ENCODE assay signal across 11 cellular contexts in the genomic region with DNA sequence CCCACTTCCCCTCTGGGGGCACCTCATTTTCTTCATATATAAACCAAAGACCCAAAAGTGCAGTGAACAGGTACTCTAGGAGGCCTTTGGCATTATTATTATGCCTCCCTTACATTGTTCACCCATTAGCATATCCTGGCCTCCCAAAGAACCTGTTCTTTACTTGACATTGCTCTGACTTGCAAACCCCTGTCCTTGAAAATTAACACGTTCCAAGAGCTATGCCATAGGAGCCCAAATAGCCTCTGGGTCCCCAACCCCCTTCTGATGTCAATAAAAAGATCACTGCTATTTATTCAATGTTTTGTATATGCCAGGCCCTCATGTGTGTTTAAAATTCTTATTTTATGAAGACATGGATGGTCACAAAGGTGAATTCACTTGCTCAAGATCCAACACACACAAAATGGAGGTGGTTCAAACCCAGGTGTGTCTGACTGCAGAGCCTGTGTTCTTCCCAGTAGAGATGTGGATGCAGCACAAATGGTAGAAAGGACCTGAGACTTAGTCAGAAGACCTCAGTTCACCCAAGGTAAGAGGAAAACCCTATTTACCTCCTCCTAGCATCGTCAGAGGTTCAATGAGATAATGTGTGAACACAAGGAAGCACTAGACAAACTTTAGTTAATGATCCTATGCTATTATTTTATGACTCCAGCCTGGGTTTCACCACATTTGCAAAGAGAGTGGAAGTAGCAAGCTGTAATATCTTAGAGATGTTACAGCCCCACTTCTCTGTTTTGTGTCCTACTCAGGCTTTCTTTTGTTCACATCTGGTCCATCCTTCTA. TPM values are rescaled to one million over a fixed set of nuclear protein-coding genes. Genes with fewer than 3 reads are reported as not detected.
A peak's percentile ranks its signal among the peaks of the same experiment; 100 is the strongest.
DNase-seq lines count a peak whose midpoint lies in the region; ATAC-seq, FAIRE-seq and TF ChIP-seq lines count a peak whose summit lies in the region.
"Had no signal": no experiment of that assay in that cellular context is flagged by ENCODE, and none has a peak within 500 bp of the region (broad histone marks: within the 10 kb centered on the region; RNA-seq: fewer than 3 reads in every experiment).

No MANE protein-coding gene starts in this region.

- H3K27me3 ChIP-seq in HUES6 (ENCODE audit: control insufficient read depth, insufficient read depth, low read length) (no peaks in the 10 kb centered on the region), GM12878 (replicated peaks in 1 of 2; ENCODE audit: control insufficient read depth in 2 of 2, insufficient read depth in 2 of 2, low read length in 1 of 2) (no peaks in the 10 kb centered on the region), osteoblast (ENCODE audit: insufficient read depth, low read length) (no peaks in the 10 kb centered on the region), MG63 (no peaks in the 10 kb centered on the region)

- no TSS peak for BruUV-seq in Calu3 (replicated peaks; lab: Mats Ljungman, UMichigan)
- BruUV-seq in GM12878 (replicated peaks; lab: Mats Ljungman, UMichigan) = TSS peak; percentile 15

- no peak for DNase-seq in Calu3
- DNase-seq in GM12878 (ENCODE audit: low read depth, low spot score) = no peak
- DNase-seq in osteoblast (ENCODE audit: insufficient read length, low spot score, missing footprints) = no peak
- DNase-seq in MG63 = no peak
- no peak for DNase-seq in DMS 273 treated with DMSO at 0.1 percent for 48 hours (lab: John Stamatoyannopoulos, UW)
- DNase-seq in NCI-H2171 treated with DMSO at 0.1 percent for 48 hours (lab: John Stamatoyannopoulos, UW) = no peak
- DNase-seq: caudate nucleus, left ventricle myocardium superior, right cardiac atrium had no signal

- H3K9ac ChIP-seq in HUES6 (ENCODE audit: low read length) = no peak overlapping the region
- no peak overlapping the region; the same call in 1 of the 2 replicates for H3K9ac ChIP-seq in GM12878 (ENCODE audit: control insufficient read depth, insufficient read depth, low read length)

- peaks cover 81% of the 10 kb centered on the region for H3K4me1 Mint-ChIP-seq in Calu3 (ENCODE audit: low read depth, unreplicated experiment)

- H3K4me2 ChIP-seq in GM12878 (ENCODE audit: control insufficient read depth, insufficient read depth) = peak overlapping the region; percentile 92
- H3K4me2 ChIP-seq in osteoblast (ENCODE audit: insufficient read depth, low read length) = no peak overlapping the region

- no peak for ATAC-seq in GM12878
- ATAC-seq in HG02852 (IDR thresholded peaks at IDR 0.05; ENCODE audit: unreplicated experiment) = no peak
- ATAC-seq: left ventricle myocardium superior, right cardiac atrium had no signal

- in situ Hi-C loops in GM12878 (cut with MboI) = no loop called here

- peaks cover 98% of the 10 kb centered on the region for H3K36me3 Mint-ChIP-seq in Calu3 (ENCODE audit: insufficient read depth, unreplicated experiment)

- peak overlapping the region; percentile 40 for H3K27ac Mint-ChIP-seq in Calu3 (ENCODE audit: unreplicated experiment)

- 0 out of 2 replicates have a peak overlapping the region, but pooled peaks have one; percentile 2 for H3K27ac ChIP-seq in HUES6 (ENCODE audit: low read depth, low read length)
- peak overlapping the region; percentile 84 for H3K27ac ChIP-seq in GM12878 (ENCODE audit: control insufficient read depth, insufficient read depth)
- H3K27ac ChIP-seq in osteoblast (ENCODE audit: low read depth, low read length) = peak overlapping the region; percentile 7

- H2AFZ ChIP-seq in GM12878 (ENCODE audit: control insufficient read depth, low read depth, low read length) (peak overlapping the region; percentile 62), osteoblast (ENCODE audit: low read length) (no peak overlapping the region)

- H3K9me3 Mint-ChIP-seq in Calu3 (ENCODE audit: low read depth, unreplicated experiment) = no peaks in the 10 kb centered on the region

- SMC1A ChIA-PET in GM12878 (lab: Charles Lee; ENCODE audit: uncharacterized antibody, unreplicated experiment) = interaction anchor here (0.9 to 5.9 kb wide), 13 partner anchors 9 to 34 kb away, joined by 3 to 146 read pairs (median 7); a partner anchor contains a TSS

- RAD21 ChIA-PET in GM12878 (lab: Charles Lee; ENCODE audit: unreplicated experiment) = interaction anchor here (0.8 to 4.5 kb wide), 9 partner anchors 8 to 37 kb away, joined by 3 to 63 read pairs (median 21); a partner anchor contains a TSS

- H3K79me2 ChIP-seq in GM12878 (ENCODE audit: control insufficient read depth, insufficient read depth, low read length) = peaks cover 36% of the 10 kb centered on the region
- H3K79me2 ChIP-seq in osteoblast (ENCODE audit: insufficient read depth, low read length) = peaks cover 93% of the 10 kb centered on the region

- H3K9me3 ChIP-seq in HUES6 (ENCODE audit: control insufficient read depth, insufficient read depth, low read depth, low read length) (no peaks in the 10 kb centered on the region), GM12878 (replicated peaks; ENCODE audit: control insufficient read depth, insufficient read depth, low read length) (no peaks in the 10 kb centered on the region), osteoblast (ENCODE audit: low read depth, low read length) (no peaks in the 10 kb centered on the region), MG63 (no peaks in the 10 kb centered on the region)

- TF ChIP-seq EP300 in GM12878 (IDR thresholded peaks at IDR 0.05; ENCODE audit: borderline replicate concordance in 1 of 2, control insufficient read depth in 1 of 2, low read depth in 2 of 2, low read length in 2 of 2) = no peak

- TF ChIP-seq RAD21 in GM12878 (IDR thresholded peaks at IDR 0.05; ENCODE audit: insufficient read depth, low read depth, low read length) = no peak

- TF ChIP-seq CTCF in Calu3 (IDR thresholded peaks at IDR 0.05; ENCODE audit: unreplicated experiment) = no peak
- TF ChIP-seq CTCF in GM12878 (IDR thresholded peaks at IDR 0.05 in 2 of 3, conservative IDR thresholded peaks at IDR 0.05 in 1 of 3; ENCODE audit: control insufficient read depth in 2 of 3, extremely low read depth in 1 of 3, insufficient read depth in 1 of 3, low read depth in 3 of 3, low read length in 3 of 3) = no peak
- no peak for TF ChIP-seq CTCF in osteoblast (IDR thresholded peaks at IDR 0.05; ENCODE audit: extremely low read depth, low read depth, low read length)

- no peaks in the 10 kb centered on the region for H3K27me3 Mint-ChIP-seq in Calu3 (ENCODE audit: unreplicated experiment)

- H3K4me3 ChIP-seq in HUES6 (ENCODE audit: low read depth, low read length) = no peak overlapping the region
- H3K4me3 ChIP-seq in GM12878 = no peak overlapping the region; the same call in 1 of the 2 replicates
- H3K4me3 ChIP-seq in osteoblast (ENCODE audit: insufficient read depth, low read length) = no peak overlapping the region
- H3K4me3 ChIP-seq in MG63 = no peak overlapping the region

- no peak overlapping the region for H3K4me3 Mint-ChIP-seq in Calu3 (ENCODE audit: low read depth, unreplicated experiment)

- CTCF ChIA-PET in Calu3 (lab: Charles Lee) = interaction anchor here (0.6 to 1.9 kb wide), 3 partner anchors 27 to 50 kb away, joined by 3 to 6 read pairs (median 4); no protein-coding TSS in a partner anchor
- CTCF ChIA-PET in GM12878 (lab: Yijun Ruan, JAX) = interaction anchor here (0.8 to 7.8 kb wide), 9 partner anchors 7 to 74 kb away, joined by 3 to 141 read pairs (median 9); a partner anchor contains a TSS

- intact Hi-C loops in Calu3 (cut with micrococcal nuclease; ENCODE audit: unreplicated experiment) (no loop called here), GM12878 (cut with micrococcal nuclease; ENCODE audit: unreplicated experiment) (loop anchor here (2.0 kb wide), 1 partner anchor 37 kb away; a partner anchor contains a TSS)

- H4K20me1 ChIP-seq in GM12878 (ENCODE audit: control insufficient read depth, insufficient read depth) = no peaks in the 10 kb centered on the region
- peaks cover 19% of the 10 kb centered on the region for H4K20me1 ChIP-seq in osteoblast (ENCODE audit: insufficient read depth, low read length)

- whole genome bisulfite sequencing in GM12878 (ENCODE audit: insufficient coverage, insufficient replicate concordance, low lambda C conversion rate, missing lambda C conversion rate) = 34% methylated on average over 2 of the region's 2 CpGs

- TF ChIP-seq POLR2A in GM12878 (IDR thresholded peaks at IDR 0.05; ENCODE audit: low read depth, low read length) = no peak

- FAIRE-seq in GM12878 (lab: Jason Lieb, UNC) = no peak

- POLR2A ChIA-PET in GM12878 (lab: Charles Lee) = interaction anchor here (0.6 to 3.3 kb wide), 11 partner anchors 7 to 112 kb away, joined by 3 to 36 read pairs (median 5); no protein-coding TSS in a partner anchor

- H3K36me3 ChIP-seq in HUES6 (ENCODE audit: control insufficient read depth, insufficient read depth, low read length) = peaks cover 24% of the 10 kb centered on the region
- H3K36me3 ChIP-seq in GM12878 (ENCODE audit: control insufficient read depth in 2 of 2, insufficient read depth in 2 of 2, low read length in 1 of 2) = peaks cover 5 to 19% of the 10 kb centered on the region in 2 experiments; a peak in 3 of 4 replicates
- peaks cover 47% of the 10 kb centered on the region for H3K36me3 ChIP-seq in osteoblast (ENCODE audit: insufficient read depth, low read length)
- peaks cover 14% of the 10 kb centered on the region for H3K36me3 ChIP-seq in MG63

- H3K4me1 ChIP-seq in HUES6 (ENCODE audit: control insufficient read depth, insufficient read depth, low read length) = peaks cover 10% of the 10 kb centered on the region; the same call in 1 of the 2 replicates
- H3K4me1 ChIP-seq in GM12878 (ENCODE audit: control insufficient read depth, insufficient read depth, low read length) = peaks cover 32% of the 10 kb centered on the region
- peaks cover 12% of the 10 kb centered on the region for H3K4me1 ChIP-seq in osteoblast (ENCODE audit: insufficient read depth, low read length)

RNA-seq across cellular contexts. Expression of a gene that starts 36.6 kb away (rescaled TPM):
- total RNA-seq in Calu3 (2022) (290 and 321 TPM in 2 replicates), GM12878 (2014; rRNA removed) (61.7 and 67.5 TPM in 2 replicates), GM12878 (2014; rRNA removed; fragmentation: Illumina TruSeq; extraction: Trizol) (38.6 and 39.0 TPM in 2 replicates), GM12878 (2021) (55.1 and 60.0 TPM in 2 replicates), osteoblast (127 and 136 TPM in 2 replicates)
- total RNA-seq in GM12878 (2013; cell fraction: nucleolus; rRNA removed) = 61.4 and 67.7 TPM in 2 replicates
- polyA plus RNA-seq in GM12878 (2011; ENCODE audit: low read depth) = 13.0 TPM
- polyA plus RNA-seq in GM12878 (2011; rRNA removed) (34.0 and 48.0 TPM in 2 replicates), GM12878 (2014; fragmentation: Illumina TruSeq; extraction: Trizol) (45.0 and 59.3 TPM in 2 replicates), GM12878 (2014; fragmentation: Nextera tagmentation; extraction: Ambion mirVana) (1 to 10 TPM in 1 of 2 experiments, under 1 TPM in 1; 0.63 to 3.4 TPM), GM12878 (2014; rRNA removed) (64.1 and 67.7 TPM in 2 replicates), GM12878 (2016; fragmentation: Nextera tagmentation; extraction: Ambion mirVana) (10 to 100 TPM; 36.1 to 39.3 TPM)
- polyA plus RNA-seq in GM12878 (2011; cell fraction: cytosol; rRNA removed) = 40.9 and 48.0 TPM in 2 replicates
- polyA plus RNA-seq in GM12878 (2011; cell fraction: nucleus; rRNA removed) = 27.0 and 32.1 TPM in 2 replicates
- 22.9 and 26.3 TPM in 2 replicates for polyA plus RNA-seq in GM12878 (2012)
- polyA minus RNA-seq in GM12878 (2011; rRNA and poly(A)+ RNA removed) = 28.4 and 43.1 TPM in 2 replicates
- polyA minus RNA-seq in GM12878 (2011; cell fraction: cytosol; rRNA and poly(A)+ RNA removed) = 10.7 and 12.1 TPM in 2 replicates
- polyA minus RNA-seq in GM12878 (2011; cell fraction: nucleus; rRNA and poly(A)+ RNA removed) = 28.4 and 41.5 TPM in 2 replicates
- 63.0 and 64.2 TPM in 2 replicates for total RNA-seq in MG63 (2014; rRNA removed; shearing (Covaris generic); ENCODE audit: low replicate concordance)

RNA-seq across cellular contexts. Expression of a gene that starts 48.3 kb away (rescaled TPM):
- total RNA-seq in Calu3 (2022) = not detected in 2 replicates
- not detected in 2 replicates for total RNA-seq in GM12878 (2013; cell fraction: nucleolus; rRNA removed)
- total RNA-seq in GM12878 (2014; rRNA removed) = not detected in 2 replicates
- not detected in 2 replicates for total RNA-seq in GM12878 (2014; rRNA removed; fragmentation: Illumina TruSeq; extraction: Trizol)
- not detected in 2 replicates for total RNA-seq in GM12878 (2021)
- polyA plus RNA-seq in GM12878 (2011; ENCODE audit: low read depth) = not detected
- polyA plus RNA-seq in GM12878 (2011; rRNA removed) = not detected in 2 replicates
- 0.12 and 0.19 TPM in 2 replicates for polyA plus RNA-seq in GM12878 (2011; cell fraction: cytosol; rRNA removed)
- not detected in 2 replicates for polyA plus RNA-seq in GM12878 (2011; cell fraction: nucleus; rRNA removed)
- 0.25 and 0.34 TPM in 2 replicates for polyA plus RNA-seq in GM12878 (2012)
- not detected in 2 replicates for polyA plus RNA-seq in GM12878 (2014; fragmentation: Illumina TruSeq; extraction: Trizol)
- polyA plus RNA-seq in GM12878 (2014; fragmentation: Nextera tagmentation; extraction: Ambion mirVana) = not detected
- 0.34 TPM in 1 of 2 replicates, not detected in the other for polyA plus RNA-seq in GM12878 (2014; rRNA removed)
- polyA plus RNA-seq in GM12878 (2016; fragmentation: Nextera tagmentation; extraction: Ambion mirVana) = not detected
- not detected in 2 replicates for polyA minus RNA-seq in GM12878 (2011; rRNA and poly(A)+ RNA removed)
- not detected in 2 replicates for polyA minus RNA-seq in GM12878 (2011; cell fraction: cytosol; rRNA and poly(A)+ RNA removed)
- not detected in 2 replicates for polyA minus RNA-seq in GM12878 (2011; cell fraction: nucleus; rRNA and poly(A)+ RNA removed)
- not detected in 2 replicates for total RNA-seq in osteoblast
- not detected in 2 replicates for total RNA-seq in MG63 (2014; rRNA removed; shearing (Covaris generic); ENCODE audit: low replicate concordance)

RNA-seq across cellular contexts. Expression of a gene that starts 53.0 kb away (rescaled TPM):
- total RNA-seq in Calu3 (2022) = 157 and 179 TPM in 2 replicates
- total RNA-seq in GM12878 (2013; cell fraction: nucleolus; rRNA removed) = 35.7 and 36.7 TPM in 2 replicates
- total RNA-seq in GM12878 (2014; rRNA removed) = 84.4 and 96.5 TPM in 2 replicates
- total RNA-seq in GM12878 (2014; rRNA removed; fragmentation: Illumina TruSeq; extraction: Trizol) = 88.6 and 93.6 TPM in 2 replicates
- 101 and 104 TPM in 2 replicates for total RNA-seq in GM12878 (2021)
- 38.3 TPM for polyA plus RNA-seq in GM12878 (2011; ENCODE audit: low read depth)
- 68.5 and 73.4 TPM in 2 replicates for polyA plus RNA-seq in GM12878 (2011; rRNA removed)
- polyA plus RNA-seq in GM12878 (2011; cell fraction: cytosol; rRNA removed) = 28.5 and 39.2 TPM in 2 replicates
- 284 and 348 TPM in 2 replicates for polyA plus RNA-seq in GM12878 (2011; cell fraction: nucleus; rRNA removed)
- polyA plus RNA-seq in GM12878 (2012) = 45.1 and 52.6 TPM in 2 replicates
- 144 and 168 TPM in 2 replicates for polyA plus RNA-seq in GM12878 (2014; fragmentation: Illumina TruSeq; extraction: Trizol)
- polyA plus RNA-seq in GM12878 (2014; fragmentation: Nextera tagmentation; extraction: Ambion mirVana) = 10 to 100 TPM; 29.7 to 40.7 TPM
- polyA plus RNA-seq in GM12878 (2014; rRNA removed) = 61.7 and 62.9 TPM in 2 replicates
- polyA plus RNA-seq in GM12878 (2016; fragmentation: Nextera tagmentation; extraction: Ambion mirVana) = 100 to 1,000 TPM; 120 to 123 TPM
- polyA minus RNA-seq in GM12878 (2011; rRNA and poly(A)+ RNA removed) = 49.3 and 54.1 TPM in 2 replicates
- polyA minus RNA-seq in GM12878 (2011; cell fraction: cytosol; rRNA and poly(A)+ RNA removed) = 19.1 and 20.0 TPM in 2 replicates
- polyA minus RNA-seq in GM12878 (2011; cell fraction: nucleus; rRNA and poly(A)+ RNA removed) = 79.5 and 103 TPM in 2 replicates
- 16.2 and 18.5 TPM in 2 replicates for total RNA-seq in osteoblast
- 123 and 139 TPM in 2 replicates for total RNA-seq in MG63 (2014; rRNA removed; shearing (Covaris generic); ENCODE audit: low replicate concordance)

Comparison
In these comparisons a context has a peak if more than half of its experiments do, and no peak if none do; other contexts are left out.
1. H3K27ac ChIP-seq: peak in every context shown above with its lines; median percentile 84 in GM12878; 7 in osteoblast; 2 in HUES6.